Comparison of ENCODE assay signal across 9 cellular contexts in the genomic region with DNA sequence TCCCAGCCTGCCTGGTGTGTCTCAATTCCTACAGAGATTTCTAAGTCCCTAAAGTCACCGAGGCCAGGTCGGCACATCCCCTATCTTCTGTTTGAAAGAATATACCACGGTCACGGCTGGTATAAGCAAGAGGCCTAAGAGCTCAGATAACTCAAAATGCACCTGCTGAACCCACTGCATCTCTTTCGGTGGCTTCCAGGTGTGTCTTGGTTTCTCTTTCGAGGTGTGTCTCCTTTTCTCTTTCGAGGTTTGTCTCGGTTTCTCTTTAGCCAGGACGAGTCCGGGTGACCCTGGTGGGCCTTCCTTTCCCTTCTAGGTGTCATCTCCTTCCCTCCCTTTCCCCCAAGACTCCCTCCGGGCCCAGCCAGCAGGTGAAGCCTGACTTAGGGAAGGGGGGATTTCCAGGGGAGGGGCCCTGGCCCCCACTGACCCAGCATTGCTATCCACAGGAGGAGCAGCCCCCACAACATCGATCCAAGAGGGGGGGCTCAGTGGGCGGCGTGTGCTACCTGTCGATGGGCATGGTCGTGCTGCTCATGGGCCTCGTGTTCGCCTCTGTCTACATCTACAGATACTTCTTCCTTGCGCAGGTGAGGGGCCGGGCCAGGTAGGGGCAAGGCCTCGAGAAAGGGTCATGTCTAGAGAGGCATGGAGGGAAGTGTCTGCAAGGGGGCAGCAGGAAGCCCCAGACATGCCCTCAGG. TPM values are rescaled to one million over a fixed set of nuclear protein-coding genes. Genes with fewer than 3 reads are reported as not detected.
DNase-seq lines count a peak whose midpoint lies in the region; ATAC-seq and TF ChIP-seq lines count a peak whose summit lies in the region.
"Had no signal": no experiment of that assay in that cellular context is flagged by ENCODE, and none has a peak within 500 bp of the region (broad histone marks: within the 10 kb centered on the region; RNA-seq: fewer than 3 reads in every experiment).

No MANE protein-coding gene starts in this region.

- DNase-seq in GM13976 (ENCODE audit: low spot score) (peak; percentile 84), GM20000 (ENCODE audit: low spot score) (peak; percentile 83), islet precursor cell (peak; percentile 26), activated gamma-delta T cell treated with Interleukin-2 at 50 U/mL for 16 hours (no peak), sciatic nerve (ENCODE audit: low spot score) (no peak), SIG-M5 treated with dmso at 0.1 percent for 504 hours (lab: John Stamatoyannopoulos, UW; ENCODE audit: unreplicated experiment) (no peak), DMS53 (lab: John Stamatoyannopoulos, UW) (no peak)
- DNase-seq: NK-92 treated with Interleukin-12 subunit alpha and Interleukin-12 subunit beta, amount 100 ng/mL, for 24 hours had no signal

- TF ChIP-seq CTCF in GM13976 (IDR thresholded peaks at IDR 0.05; ENCODE audit: borderline replicate concordance, control extremely low read depth, extremely low read depth, insufficient read depth, missing control alignments) (no peak), GM20000 (IDR thresholded peaks at IDR 0.05; ENCODE audit: extremely low read depth, missing control alignments) (no peak)

- ATAC-seq in HG03280 (IDR thresholded peaks at IDR 0.05; ENCODE audit: unreplicated experiment), result peak; percentile 68
- no peak for ATAC-seq in sciatic nerve

- intact Hi-C loops in sciatic nerve (cut with DNase I), result no loop called here

- in situ Hi-C loops in GM13976 (cut with MboI; ENCODE audit: low sequenced_read_pairs, unreplicated experiment), result no loop called here

RNA-seq across cellular contexts. Expression of gene ITM2C, which starts 8.4 kb away (rescaled TPM):
- total RNA-seq in sciatic nerve, result 136 TPM

RNA-seq across cellular contexts. Expression of gene GPR55, which starts 51.9 kb away (rescaled TPM):
- 0.18 TPM for total RNA-seq in sciatic nerve

Comparison
In these comparisons a context has a peak if more than half of its experiments do, and no peak if none do; other contexts are left out.
1. DNase-seq: peak in GM13976 (single experiment), GM20000 (single experiment) and islet precursor cell (single experiment); none in activated gamma-delta T cell treated with Interleukin-2 at 50 U/mL for 16 hours (single experiment), sciatic nerve (single experiment), SIG-M5 treated with dmso at 0.1 percent for 504 hours (single experiment) and DMS53 (single experiment).